19 cellular contexts compared by ENCODE assay signal in genomic region chr11:2578934-2579280, GRCh38.
DNase-seq lines count a peak whose midpoint lies in the region; ATAC-seq, FAIRE-seq and TF ChIP-seq lines count a peak whose summit lies in the region.
"Had no signal": no experiment of that assay in that cellular context is flagged by ENCODE, and none has a peak within 500 bp of the region (broad histone marks: within the 10 kb centered on the region; RNA-seq: fewer than 3 reads in every experiment).

No MANE protein-coding gene starts in this region.

- H2BK20ac ChIP-seq in H1 (ENCODE audit: low read length) = no peak overlapping the region

- FAIRE-seq in H1 (lab: Jason Lieb, UNC) = no peak

- H3K27ac ChIP-seq in H1 (ENCODE audit: low read depth, low read length) (no peak overlapping the region; the same call in 1 of the 2 replicates), osteoblast (ENCODE audit: low read depth, low read length) (no peak overlapping the region), SK-N-SH (ENCODE audit: low read depth in 2 of 2, low read length in 1 of 2) (peak overlapping the region in 1 of 2 experiments; percentile 16; a peak in 1 of 4 replicates)
- H3K27ac ChIP-seq: KMS-11 had no signal

- no peak overlapping the region for H4K5ac ChIP-seq in H1 (ENCODE audit: insufficient read length, low read depth, low read length)

- no peak overlapping the region for H3K9ac ChIP-seq in H1 (replicated peaks in 1 of 4; ENCODE audit: extremely low read depth in 1 of 4, low read depth in 3 of 4, low read length in 3 of 4)
- no peak overlapping the region for H3K9ac ChIP-seq in SK-N-SH
- H3K9ac ChIP-seq: BLaER1, KMS-11 had no signal

- H3K23me2 ChIP-seq in H1 (ENCODE audit: low read depth, low read length) = no peaks in the 10 kb centered on the region; the same call in 1 of the 2 replicates

- TF ChIP-seq EP300 in H1 (IDR thresholded peaks at IDR 0.05; ENCODE audit: borderline replicate concordance in 1 of 2, low read depth in 2 of 2, low read length in 2 of 2) (no peak), SK-N-SH (IDR thresholded peaks at IDR 0.05; ENCODE audit: borderline replicate concordance in 1 of 2, low read depth in 1 of 2, low read length in 1 of 2) (no peak)

- CTCF ChIA-PET in H1 (lab: Charles Lee; ENCODE audit: partially characterized antibody) (interaction anchor here (0.9 to 1.8 kb wide), 4 partner anchors 10 to 306 kb away, joined by 3 to 8 read pairs (median 3); partner anchors contain the start of gene CDKN1C), SK-N-SH (lab: Yijun Ruan, JAX) (interaction anchor here (0.6 to 2.7 kb wide), 7 partner anchors 46 to 313 kb away, joined by 3 to 9 read pairs (median 6); partner anchors contain the start of gene CDKN1C)

- no peaks in the 10 kb centered on the region for H3K36me3 Mint-ChIP-seq in type B pancreatic cell

- H3K9me3 ChIP-seq in H1 (ENCODE audit: insufficient read depth in 2 of 2, low read depth in 1 of 2, low read length in 1 of 2) = no peaks in the 10 kb centered on the region
- no peaks in the 10 kb centered on the region for H3K9me3 ChIP-seq in osteoblast (ENCODE audit: low read depth, low read length)
- no peaks in the 10 kb centered on the region for H3K9me3 ChIP-seq in mucosa of descending colon
- no peaks in the 10 kb centered on the region for H3K9me3 ChIP-seq in SK-N-SH
- H3K9me3 ChIP-seq: BLaER1, MG63 had no signal

- no peaks in the 10 kb centered on the region for H3K4me1 Mint-ChIP-seq in type B pancreatic cell (ENCODE audit: unreplicated experiment)

- no peaks in the 10 kb centered on the region for H3K9me2 ChIP-seq in SK-N-SH

- no peak overlapping the region for H2BK15ac ChIP-seq in H1 (ENCODE audit: low read length)

- H3K4me2 ChIP-seq in H1 (ENCODE audit: insufficient read depth in 1 of 2, low read depth in 2 of 2, low read length in 2 of 2) = no peak overlapping the region
- H3K4me2 ChIP-seq in osteoblast (ENCODE audit: insufficient read depth, low read length) = no peak overlapping the region
- H3K4me2 ChIP-seq in SK-N-SH = no peak overlapping the region
- H3K4me2 ChIP-seq: BLaER1, KMS-11 had no signal

- H3K4me3 Mint-ChIP-seq in type B pancreatic cell = no peak overlapping the region
- H3K4me3 Mint-ChIP-seq: HFFc6 had no signal

- no peak overlapping the region for H4K8ac ChIP-seq in H1 (ENCODE audit: extremely low read depth, insufficient read depth, low read length)

- H2AFZ ChIP-seq in H1 (ENCODE audit: low read length) (no peak overlapping the region), osteoblast (ENCODE audit: low read length) (no peak overlapping the region), SK-N-SH (ENCODE audit: low read depth) (no peak overlapping the region)

- no peaks in the 10 kb centered on the region for H3K9me3 Mint-ChIP-seq in type B pancreatic cell
- H3K9me3 Mint-ChIP-seq: HFFc6 had no signal

- no peak overlapping the region for H2BK5ac ChIP-seq in H1 (ENCODE audit: low read depth, low read length)

- ATAC-seq in Right ventricle myocardium inferior (no peak), left cardiac atrium (no peak), HG02884 (IDR thresholded peaks at IDR 0.05; ENCODE audit: unreplicated experiment) (no peak), mucosa of descending colon (no peak)
- ATAC-seq: Panc1 had no signal

- no peak overlapping the region for H4K91ac ChIP-seq in H1 (replicated peaks; ENCODE audit: insufficient read length, low read length)

- H3K27ac Mint-ChIP-seq in type B pancreatic cell = no peak overlapping the region
- H3K27ac Mint-ChIP-seq: HFFc6 had no signal

- 75% methylated on average over 6 of the region's 7 CpGs; no CpG with 5 or more reads in 1 of the 2 experiments for WGBS in H1 (ENCODE audit: extremely low coverage in 1 of 2, insufficient coverage in 1 of 2, insufficient read length in 1 of 2, insufficient replicate concordance in 2 of 2, low coverage in 1 of 2, low lambda C conversion rate in 2 of 2, missing lambda C conversion rate in 1 of 2), 2 experiments
- WGBS in SK-N-SH (ENCODE audit: low lambda C conversion rate) = 59% methylated on average over 5 of the region's 7 CpGs

- TF ChIP-seq CTCF in H1 (IDR thresholded peaks at IDR 0.05; ENCODE audit: control extremely low read depth in 1 of 3, insufficient read depth in 1 of 3, low read depth in 1 of 3, low read length in 3 of 3) (no peak), osteoblast (IDR thresholded peaks at IDR 0.05; ENCODE audit: extremely low read depth, low read depth, low read length) (no peak), type B pancreatic cell (conservative IDR thresholded peaks at IDR 0.05) (no peak), mucosa of descending colon (IDR thresholded peaks at IDR 0.05) (no peak), SK-N-SH (IDR thresholded peaks at IDR 0.05) (no peak)

- H3K79me2 ChIP-seq in H1 (ENCODE audit: control insufficient read depth in 1 of 2, insufficient read depth in 2 of 2, low read length in 2 of 2) (no peaks in the 10 kb centered on the region), osteoblast (ENCODE audit: insufficient read depth, low read length) (no peaks in the 10 kb centered on the region), SK-N-SH (ENCODE audit: insufficient read depth) (no peaks in the 10 kb centered on the region)

- 0 out of 2 replicates have a peak overlapping the region, but pooled peaks have one; percentile 17 for H2BK12ac ChIP-seq in H1 (ENCODE audit: low read depth, low read length)

- H3K4me1 ChIP-seq in H1 (replicated peaks in 1 of 4; ENCODE audit: control insufficient read depth in 3 of 4, insufficient read depth in 4 of 4, low read length in 3 of 4) (peaks cover 0 to 5% (median 0%) of the 10 kb centered on the region in 4 experiments; a peak in 4 of 7 replicates), osteoblast (ENCODE audit: insufficient read depth, low read length) (no peaks in the 10 kb centered on the region), mucosa of descending colon (ENCODE audit: low read depth) (peaks cover 13% of the 10 kb centered on the region), SK-N-SH (ENCODE audit: control insufficient read depth in 1 of 2, insufficient read depth in 2 of 2, low read depth in 1 of 2, low read length in 1 of 2) (peaks cover 0 to 50% of the 10 kb centered on the region in 2 experiments; a peak in 1 of 4 replicates)

- TF ChIP-seq POLR2A in H1 (IDR thresholded peaks at IDR 0.05; ENCODE audit: control extremely low read depth in 1 of 2, low read depth in 2 of 2, low read length in 2 of 2) = no peak

- no peaks in the 10 kb centered on the region for H3K27me3 Mint-ChIP-seq in type B pancreatic cell

- no peak overlapping the region for H3K56ac ChIP-seq in H1 (replicated peaks; ENCODE audit: insufficient read length, low read depth, low read length)

- no peaks in the 10 kb centered on the region for H3K36me3 ChIP-seq in H1 (ENCODE audit: control insufficient read depth in 2 of 4, insufficient read depth in 4 of 4, low read length in 3 of 4)
- no peaks in the 10 kb centered on the region for H3K36me3 ChIP-seq in osteoblast (ENCODE audit: insufficient read depth, low read length)
- no peaks in the 10 kb centered on the region for H3K36me3 ChIP-seq in mucosa of descending colon (ENCODE audit: low read depth)
- H3K36me3 ChIP-seq in SK-N-SH (replicated peaks in 1 of 2; ENCODE audit: control insufficient read depth in 1 of 2, insufficient read depth in 2 of 2, low read length in 1 of 2) = no peaks in the 10 kb centered on the region
- H3K36me3 ChIP-seq: BLaER1, MG63 had no signal

- no peak overlapping the region for H3K23ac ChIP-seq in H1 (ENCODE audit: insufficient read length)

- no peaks in the 10 kb centered on the region for H3K79me1 ChIP-seq in H1 (ENCODE audit: low read depth, low read length)

- no peak overlapping the region for H3K4ac ChIP-seq in H1 (replicated peaks; ENCODE audit: insufficient read length, low read depth, low read length)

- TF ChIP-seq RAD21 in H1 (IDR thresholded peaks at IDR 0.05 in 1 of 2, conservative IDR thresholded peaks at IDR 0.05 in 1 of 2; ENCODE audit: low read depth in 2 of 2, low read length in 2 of 2) = no peak
- no peak for TF ChIP-seq RAD21 in SK-N-SH (IDR thresholded peaks at IDR 0.05; ENCODE audit: low read length)

- H2AK5ac ChIP-seq in H1 (ENCODE audit: low read depth, low read length) = no peak overlapping the region

- peak; percentile 32 for DNase-seq in Right ventricle myocardium inferior (ENCODE audit: missing footprints)
- no peak for DNase-seq in left cardiac atrium
- no peak for DNase-seq in H1 (ENCODE audit: low read depth in 1 of 2, low spot score in 2 of 2)
- DNase-seq in osteoblast (ENCODE audit: insufficient read length, low spot score, missing footprints) = peak; percentile 42
- DNase-seq in type B pancreatic cell (ENCODE audit: extremely low spot score, unreplicated experiment) = peak; percentile 65
- DNase-seq in mucosa of descending colon = no peak
- DNase-seq in SK-N-SH = no peak
- DNase-seq: GOT3, HFFc6, MG63, NCI-H1092 treated with DMSO at 0.1 percent for 48 hours, NCI-H1694 treated with DMSO at 0.1 percent for 48 hours, NCI-H446 treated with DMSO at 0.1 percent for 48 hours, NCI-H774, SHP77 treated with DMSO at 0.1 percent for 48 hours had no signal

- intact Hi-C loops in Right ventricle myocardium inferior (cut with DNase I) = no loop called here
- intact Hi-C loops in left cardiac atrium (cut with DNase I) = no loop called here
- intact Hi-C loops in mucosa of descending colon (cut with DNase I, micrococcal nuclease) = no loop called here

- H3F3A ChIP-seq in SK-N-SH (replicated peaks; ENCODE audit: insufficient read depth) = no peaks in the 10 kb centered on the region

- POLR2A ChIA-PET in H1 (lab: Charles Lee; ENCODE audit: partially characterized antibody) (no interaction called here), SK-N-SH (lab: Yijun Ruan, JAX) (no interaction called here)

- H3K27me3 ChIP-seq in H1 (replicated peaks in 1 of 4; ENCODE audit: control insufficient read depth in 3 of 4, extremely low read depth in 1 of 4, insufficient read depth in 3 of 4, low read length in 3 of 4) (peaks cover 5 to 61% (median 38%) of the 10 kb centered on the region in 4 experiments), osteoblast (ENCODE audit: insufficient read depth, low read length) (no peaks in the 10 kb centered on the region), SK-N-SH (ENCODE audit: insufficient read depth) (no peaks in the 10 kb centered on the region)
- H3K27me3 ChIP-seq: BLaER1, MG63 had no signal

- H3K14ac ChIP-seq in H1 (ENCODE audit: insufficient read length) = no peak overlapping the region

- no peak overlapping the region for H2BK120ac ChIP-seq in H1 (replicated peaks; ENCODE audit: low read depth, low read length)

- H3K4me3 ChIP-seq in H1 (ENCODE audit: extremely low read depth in 1 of 4, insufficient read depth in 2 of 4, low read depth in 3 of 4, low read length in 4 of 4) (no peak overlapping the region), osteoblast (ENCODE audit: insufficient read depth, low read length) (no peak overlapping the region), mucosa of descending colon (no peak overlapping the region), SK-N-SH (ENCODE audit: low read depth in 2 of 2, low read length in 1 of 2) (no peak overlapping the region)
- H3K4me3 ChIP-seq: BLaER1, MG63 had no signal

- no peak overlapping the region for H3K18ac ChIP-seq in H1 (ENCODE audit: extremely low read depth, low read length)

- peaks cover 3% of the 10 kb centered on the region in 2 experiments for H4K20me1 ChIP-seq in H1 (replicated peaks in 1 of 2; ENCODE audit: control insufficient read depth in 1 of 2, insufficient read depth in 2 of 2, low read length in 2 of 2)
- H4K20me1 ChIP-seq in osteoblast (ENCODE audit: insufficient read depth, low read length) = no peaks in the 10 kb centered on the region
- H4K20me1 ChIP-seq in SK-N-SH (ENCODE audit: insufficient read depth) = no peaks in the 10 kb centered on the region
- H4K20me1 ChIP-seq: BLaER1 had no signal

Comparison
In these comparisons a context has a peak if more than half of its experiments do, and no peak if none do; other contexts are left out.
1. DNase-seq: peak in Right ventricle myocardium inferior (single experiment), osteoblast (single experiment) and type B pancreatic cell (single experiment); none in left cardiac atrium (single experiment), H1 (0 of 2), mucosa of descending colon (0 of 3) and SK-N-SH (single experiment).